Comparison of ENCODE assay signal across 21 cellular contexts in genomic region chr3:123064914-123065313, GRCh38. TPM values are rescaled to one million over a fixed set of nuclear protein-coding genes. Genes with fewer than 3 reads are reported as not detected.
A peak's percentile ranks its signal among the peaks of the same experiment; 100 is the strongest.
DNase-seq lines count a peak whose midpoint lies in the region; ATAC-seq and TF ChIP-seq lines count a peak whose summit lies in the region.
"Had no signal": no experiment of that assay in that cellular context is flagged by ENCODE, and none has a peak within 500 bp of the region (broad histone marks: within the 10 kb centered on the region; RNA-seq: fewer than 3 reads in every experiment).

No MANE protein-coding gene starts in this region.

- POLR2A ChIA-PET in activated CD8-positive, alpha-beta T cell treated with anti-CD3 and anti-CD28 coated beads for 36 hours (lab: Charles Lee) = no interaction called here
- POLR2A ChIA-PET in WTC11 (lab: Charles Lee) = no interaction called here

- ATAC-seq in activated CD8-positive, alpha-beta memory T cell treated with anti-CD3 and anti-CD28 coated beads, Interleukin-2, amount 10 ng/mL, durations not matched to agents 7 days and 5 days = peak; percentile 18
- ATAC-seq in activated CD8-positive, alpha-beta T cell treated with anti-CD3 and anti-CD28 coated beads for 36 hours = peak; percentile 45
- peak; percentile 63 for ATAC-seq in stimulated activated naive CD8-positive, alpha-beta T cell treated with anti-CD3 and anti-CD28 coated beads, Interleukin-15, Interleukin-2, amounts not matched to agents 100 U/mL and 50 U/mL, for 24 hours
- no peak for ATAC-seq in WTC11

- intact Hi-C loops in activated CD8-positive, alpha-beta T cell treated with anti-CD3 and anti-CD28 coated beads for 36 hours (cut with micrococcal nuclease) = no loop called here
- intact Hi-C loops in posterior vena cava (cut with DNase I) = no loop called here

- CTCF ChIA-PET in activated CD8-positive, alpha-beta memory T cell treated with anti-CD3 and anti-CD28 coated beads, Interleukin-2, amount 10 ng/mL, durations not matched to agents 7 days and 5 days (lab: Charles Lee) = no interaction called here
- CTCF ChIA-PET in activated CD8-positive, alpha-beta T cell treated with anti-CD3 and anti-CD28 coated beads for 36 hours (lab: Charles Lee) = interaction anchor here (0.6 to 1.0 kb wide), 3 partner anchors 20 to 530 kb away, joined by 3 read pairs; partner anchors contain the start of gene SEMA5B
- CTCF ChIA-PET in WTC11 (lab: Charles Lee) = interaction anchor here (1.3 kb wide), 1 partner anchor 21 kb away, joined by 3 read pairs; no protein-coding TSS in a partner anchor

- H4K20me1 ChIP-seq in Loucy (ENCODE audit: insufficient read depth, low read length, poor library complexity, severe bottlenecking) = peaks cover 16% of the 10 kb centered on the region

- DNase-seq in activated CD8-positive, alpha-beta memory T cell treated with anti-CD3 and anti-CD28 coated beads, Interleukin-2, amount 10 ng/mL, durations not matched to agents 7 days and 5 days = no peak
- no peak for DNase-seq in activated CD8-positive, alpha-beta memory T cell treated with anti-CD3 and anti-CD28 coated beads, Interleukin-2, amount 50 U/mL, for 48 hours
- peak; percentile 28 for DNase-seq in activated CD8-positive, alpha-beta T cell treated with anti-CD3 and anti-CD28 coated beads for 36 hours
- no peak for DNase-seq in stimulated activated naive CD8-positive, alpha-beta T cell treated with anti-CD3 and anti-CD28 coated beads, Interleukin-15, Interleukin-2, amounts not matched to agents 100 U/mL and 50 U/mL, for 24 hours
- no peak for DNase-seq in WTC11 (ENCODE audit: low spot score)
- DNase-seq in NCI-H128 (lab: John Stamatoyannopoulos, UW; ENCODE audit: unreplicated experiment) = no peak
- no peak for DNase-seq in posterior vena cava (ENCODE audit: low spot score)
- DNase-seq: ACHN; activated CD4-positive, alpha-beta T cell treated with anti-CD3 and anti-CD28 coated beads for 1 hour; activated T-cell treated with anti-CD3 and anti-CD28 coated beads, Interleukin-2, amount 50 U/mL, for 24 hours; brain microvascular endothelial cell; head of caudate nucleus; left ventricle myocardium inferior; NCI-H1092; NCI-H2081 treated with DMSO at 0.1 percent for 48 hours; NK-92 treated with Interleukin-12 subunit alpha and Interleukin-12 subunit beta, amount 100 ng/mL, for 24 hours; testis had no signal

- H3K4me2 ChIP-seq in Loucy (ENCODE audit: low read depth, low read length, poor library complexity, severe bottlenecking) = peak overlapping the region; percentile 54

- no peaks in the 10 kb centered on the region for H3K36me3 Mint-ChIP-seq in activated CD8-positive, alpha-beta memory T cell treated with anti-CD3 and anti-CD28 coated beads, Interleukin-2, amount 10 ng/mL, durations not matched to agents 7 days and 5 days
- H3K36me3 Mint-ChIP-seq in activated CD8-positive, alpha-beta T cell treated with anti-CD3 and anti-CD28 coated beads for 36 hours (ENCODE audit: low read depth) = peaks cover 6% of the 10 kb centered on the region
- no peaks in the 10 kb centered on the region for H3K36me3 Mint-ChIP-seq in WTC11
- H3K36me3 Mint-ChIP-seq: mesothelial cell of epicardium; natural killer cell treated with Interleukin-12 subunit alpha and Interleukin-12 subunit beta and Interleukin-15 and Interleukin-18, amount 100 ng/mL, for 72 hours had no signal

- peaks cover 3% of the 10 kb centered on the region; the same call in 1 of the 2 replicates for H3F3A ChIP-seq in Loucy (ENCODE audit: low read depth)

- no peaks in the 10 kb centered on the region for H3K36me3 ChIP-seq in Loucy (ENCODE audit: insufficient read depth, low read length)
- H3K36me3 ChIP-seq: brain microvascular endothelial cell, left ventricle myocardium inferior had no signal

- no peak for TF ChIP-seq CTCF in Loucy (conservative IDR thresholded peaks at IDR 0.05; ENCODE audit: low read length)
- TF ChIP-seq CTCF in activated CD8-positive, alpha-beta T cell treated with anti-CD3 and anti-CD28 coated beads for 36 hours (IDR thresholded peaks at IDR 0.05) = no peak
- TF ChIP-seq CTCF in WTC11 (IDR thresholded peaks at IDR 0.05) = no peak

- H3K9me2 ChIP-seq in Loucy (replicated peaks; ENCODE audit: low read depth, low read length) = no peaks in the 10 kb centered on the region

- peak overlapping the region; percentile 5 for H3K4me3 ChIP-seq in Loucy (ENCODE audit: low read length, poor library complexity, severe bottlenecking)
- H3K4me3 ChIP-seq: coronary artery, left ventricle myocardium inferior, testis had no signal

- H3K4me1 Mint-ChIP-seq in activated CD8-positive, alpha-beta memory T cell treated with anti-CD3 and anti-CD28 coated beads, Interleukin-2, amount 10 ng/mL, durations not matched to agents 7 days and 5 days = peaks cover 36% of the 10 kb centered on the region
- H3K4me1 Mint-ChIP-seq in activated CD8-positive, alpha-beta T cell treated with anti-CD3 and anti-CD28 coated beads for 36 hours (ENCODE audit: low read depth) = peaks cover 29% of the 10 kb centered on the region
- H3K4me1 Mint-ChIP-seq in WTC11 = peaks cover 26% of the 10 kb centered on the region

- no peak overlapping the region for H2AFZ ChIP-seq in Loucy (ENCODE audit: low read length)

- peaks cover 69% of the 10 kb centered on the region for H3K4me1 ChIP-seq in Loucy (ENCODE audit: insufficient read depth, low read length, poor library complexity, severe bottlenecking)

- peak overlapping the region; percentile 29 for H3K9ac ChIP-seq in Loucy (ENCODE audit: low read depth, low read length, poor library complexity, severe bottlenecking)

- H3K27me3 ChIP-seq in Loucy (ENCODE audit: insufficient read depth, low read length, poor library complexity, severe bottlenecking) = no peaks in the 10 kb centered on the region
- H3K27me3 ChIP-seq: brain microvascular endothelial cell, testis had no signal

- H3K27me3 Mint-ChIP-seq in activated CD8-positive, alpha-beta memory T cell treated with anti-CD3 and anti-CD28 coated beads, Interleukin-2, amount 10 ng/mL, durations not matched to agents 7 days and 5 days = peaks cover 23% of the 10 kb centered on the region
- H3K27me3 Mint-ChIP-seq in activated CD8-positive, alpha-beta T cell treated with anti-CD3 and anti-CD28 coated beads for 36 hours = peaks cover 3% of the 10 kb centered on the region
- peaks cover 36% of the 10 kb centered on the region for H3K27me3 Mint-ChIP-seq in WTC11 (ENCODE audit: low read depth)
- H3K27me3 Mint-ChIP-seq: activated T-cell treated with anti-CD3 and anti-CD28 coated beads, Interleukin-2, amount 50 U/mL, for 24 hours had no signal

- H3K9me3 Mint-ChIP-seq in activated CD8-positive, alpha-beta memory T cell treated with anti-CD3 and anti-CD28 coated beads, Interleukin-2, amount 10 ng/mL, durations not matched to agents 7 days and 5 days (ENCODE audit: low read depth) = no peaks in the 10 kb centered on the region
- no peaks in the 10 kb centered on the region for H3K9me3 Mint-ChIP-seq in activated CD8-positive, alpha-beta T cell treated with anti-CD3 and anti-CD28 coated beads for 36 hours
- peaks cover 5% of the 10 kb centered on the region; the same call in 1 of the 2 replicates for H3K9me3 Mint-ChIP-seq in WTC11
- H3K9me3 Mint-ChIP-seq: activated T-cell treated with anti-CD3 and anti-CD28 coated beads, Interleukin-2, amount 50 U/mL, for 24 hours; mesothelial cell of epicardium; natural killer cell treated with Interleukin-12 subunit alpha and Interleukin-12 subunit beta and Interleukin-15 and Interleukin-18, amount 100 ng/mL, for 72 hours had no signal

- no peaks in the 10 kb centered on the region for H3K9me3 ChIP-seq in Loucy (ENCODE audit: insufficient read depth, low read depth, low read length)
- H3K9me3 ChIP-seq: left ventricle myocardium inferior, testis had no signal

- no peak overlapping the region for H3K27ac Mint-ChIP-seq in activated CD8-positive, alpha-beta memory T cell treated with anti-CD3 and anti-CD28 coated beads, Interleukin-2, amount 10 ng/mL, durations not matched to agents 7 days and 5 days
- no peak overlapping the region for H3K27ac Mint-ChIP-seq in activated CD8-positive, alpha-beta T cell treated with anti-CD3 and anti-CD28 coated beads for 36 hours
- H3K27ac Mint-ChIP-seq in WTC11 = no peak overlapping the region
- H3K27ac Mint-ChIP-seq: activated T-cell treated with anti-CD3 and anti-CD28 coated beads, Interleukin-2, amount 50 U/mL, for 24 hours; mesothelial cell of epicardium; natural killer cell treated with Interleukin-12 subunit alpha and Interleukin-12 subunit beta and Interleukin-15 and Interleukin-18, amount 100 ng/mL, for 72 hours had no signal

- H3K79me2 ChIP-seq in Loucy (ENCODE audit: insufficient read depth, low read length) = peaks cover 30% of the 10 kb centered on the region

- H3K4me3 Mint-ChIP-seq in activated CD8-positive, alpha-beta memory T cell treated with anti-CD3 and anti-CD28 coated beads, Interleukin-2, amount 10 ng/mL, durations not matched to agents 7 days and 5 days = no peak overlapping the region
- no peak overlapping the region for H3K4me3 Mint-ChIP-seq in activated CD8-positive, alpha-beta T cell treated with anti-CD3 and anti-CD28 coated beads for 36 hours
- no peak overlapping the region for H3K4me3 Mint-ChIP-seq in WTC11
- H3K4me3 Mint-ChIP-seq: activated T-cell treated with anti-CD3 and anti-CD28 coated beads, Interleukin-2, amount 50 U/mL, for 24 hours; mesothelial cell of epicardium; natural killer cell treated with Interleukin-12 subunit alpha and Interleukin-12 subunit beta and Interleukin-15 and Interleukin-18, amount 100 ng/mL, for 72 hours had no signal

TF ChIP-seq in WTC11, 78 proteins besides CTCF, POLR2A, EP300 and RAD21 (continues in another document):
- no peak for TF ChIP-seq MXD4 (CRISPR knock-in tag; IDR thresholded peaks at IDR 0.05; ENCODE audit: borderline replicate concordance)

RNA-seq across cellular contexts. Expression of gene PDIA5, which starts 1.9 kb away (rescaled TPM):
- total RNA-seq in activated CD8-positive, alpha-beta memory T cell treated with anti-CD3 and anti-CD28 coated beads, Interleukin-2, amount 10 ng/mL, durations not matched to agents 7 days and 5 days = 10 to 100 TPM in 1 of 2 experiments, 1 to 10 TPM in 1; 9.4 to 11.1 TPM
- 10 to 100 TPM; 17.9 to 19.0 TPM for total RNA-seq in activated CD8-positive, alpha-beta T cell treated with anti-CD3 and anti-CD28 coated beads for 36 hours
- 30.5 to 41.5 TPM (median 34.6 TPM) in 3 replicates for total RNA-seq in WTC11 (2021)
- 10 to 100 TPM; 29.5 to 29.6 TPM for total RNA-seq in posterior vena cava

RNA-seq across cellular contexts. Expression of gene SEMA5B, which starts 37.4 kb away (rescaled TPM):
- not detected for total RNA-seq in activated CD8-positive, alpha-beta memory T cell treated with anti-CD3 and anti-CD28 coated beads, Interleukin-2, amount 10 ng/mL, durations not matched to agents 7 days and 5 days
- not detected for total RNA-seq in activated CD8-positive, alpha-beta T cell treated with anti-CD3 and anti-CD28 coated beads for 36 hours
- total RNA-seq in WTC11 (2021) (20.4 to 22.0 TPM (median 20.7 TPM) in 3 replicates), posterior vena cava (1 to 10 TPM in 1 of 2 donors, under 1 TPM in 1; 0.93 to 1.3 TPM)
- total RNA-seq: natural killer cell treated with Interleukin-12 subunit alpha and Interleukin-12 subunit beta and Interleukin-15 and Interleukin-18, amount 100 ng/mL, for 72 hours had no signal
